In genomic region chr3:29285356-29286070, GRCh38 we compare ENCODE assay signal across 10 cellular contexts. TPM values are rescaled to one million over a fixed set of nuclear protein-coding genes. Genes with fewer than 3 reads are reported as not detected.
DNase-seq lines count a peak whose midpoint lies in the region; ATAC-seq, FAIRE-seq and TF ChIP-seq lines count a peak whose summit lies in the region.
"Had no signal": no experiment of that assay in that cellular context is flagged by ENCODE, and none has a peak within 500 bp of the region (broad histone marks: within the 10 kb centered on the region; RNA-seq: fewer than 3 reads in every experiment).

No MANE protein-coding gene starts in this region.

- FAIRE-seq in A549 (lab: Jason Lieb, UNC): no peak

- H3K27ac ChIP-seq in A549 (peak overlapping the region; percentile 52 to 81), coronary artery (peak overlapping the region; percentile 54 to 64), mucosa of rectum (ENCODE audit: low read depth in 2 of 2, low read length in 2 of 2) (peak overlapping the region in 1 of 2 donors; percentile 50)

- H3K36me3 ChIP-seq in mucosa of rectum (ENCODE audit: control insufficient read depth in 2 of 2, insufficient read depth in 2 of 2, low read length in 2 of 2): no peaks in the 10 kb centered on the region
- H3K36me3 ChIP-seq: pancreas had no signal

- TF ChIP-seq CTCF in A549 (IDR thresholded peaks at IDR 0.05) (no peak), HFF-Myc (IDR thresholded peaks at IDR 0.05; ENCODE audit: low read depth, low read length, missing control alignments) (no peak), coronary artery (IDR thresholded peaks at IDR 0.05) (no peak)

- TF ChIP-seq RAD21 in A549 (conservative IDR thresholded peaks at IDR 0.05 in 1 of 2, IDR thresholded peaks at IDR 0.05 in 1 of 2): no peak

- no peak overlapping the region for H3K9ac ChIP-seq in mucosa of rectum (ENCODE audit: low read depth in 1 of 2, low read length in 2 of 2)

- no peak for TF ChIP-seq POLR2A in A549 (IDR thresholded peaks at IDR 0.05; ENCODE audit: low read length)

- no peaks in the 10 kb centered on the region for H3K9me3 ChIP-seq in A549
- no peaks in the 10 kb centered on the region for H3K9me3 ChIP-seq in mucosa of rectum (ENCODE audit: control insufficient read depth in 2 of 2, low read length in 2 of 2)
- H3K9me3 ChIP-seq: pancreas had no signal

- CTCF ChIA-PET in A549 (lab: Yijun Ruan, JAX): no interaction called here

- H3K4me2 ChIP-seq in A549: peak overlapping the region; percentile 84

- DNase-seq in A549 (ENCODE audit: low read depth in 1 of 2, low spot score in 1 of 2): peak in 1 of 2 experiments; percentile 42
- no peak for DNase-seq in HFF-Myc (ENCODE audit: extremely low read depth, low read depth)
- DNase-seq in coronary artery (ENCODE audit: low spot score): no peak
- DNase-seq in stimulated activated CD4-positive, alpha-beta T cell treated with anti-CD3 and anti-CD28 coated beads, Interleukin-15, amount 100 ng/mL, for 24 hours: no peak
- DNase-seq: NCI-H1436, pancreas had no signal

- H3K4me3 ChIP-seq in A549 (peak overlapping the region; percentile 16; the same call in 2 of the 3 replicates), HFF-Myc (replicated peaks; ENCODE audit: low read depth, low read length) (peak overlapping the region; percentile 29), coronary artery (peak overlapping the region; percentile 85), mucosa of rectum (ENCODE audit: low read length in 2 of 2) (peak overlapping the region; percentile 29 to 46)

- 35% methylated on average over 5 of the region's 5 CpGs for WGBS in A549 (ENCODE audit: missing lambda C conversion rate)

- no peaks in the 10 kb centered on the region for H3K27me3 ChIP-seq in mucosa of rectum (ENCODE audit: control insufficient read depth in 2 of 2, insufficient read depth in 2 of 2, low read length in 2 of 2)

- no peak for TF ChIP-seq EP300 in A549 (IDR thresholded peaks at IDR 0.05)

- POLR2A ChIA-PET in A549 (lab: Yijun Ruan, JAX): no interaction called here

- ATAC-seq in A549: no peak
- ATAC-seq in GM18867 (IDR thresholded peaks at IDR 0.05; ENCODE audit: unreplicated experiment): no peak
- no peak for ATAC-seq in HG03571 (IDR thresholded peaks at IDR 0.05; ENCODE audit: unreplicated experiment)
- ATAC-seq in HG03457 (IDR thresholded peaks at IDR 0.05; ENCODE audit: unreplicated experiment): no peak

- H3K4me1 ChIP-seq in A549: peaks cover 54% of the 10 kb centered on the region
- no peaks in the 10 kb centered on the region for H3K4me1 ChIP-seq in mucosa of rectum (ENCODE audit: control insufficient read depth in 2 of 2, insufficient read depth in 2 of 2, low read length in 2 of 2)

TF ChIP-seq in A549, 52 proteins besides CTCF, POLR2A, EP300 and RAD21:
- no peak for TF ChIP-seq NFE2L2 (conservative IDR thresholded peaks at IDR 0.05; ENCODE audit: low read length)
- no peak for TF ChIP-seq HES2 (IDR thresholded peaks at IDR 0.05)
- TF ChIP-seq FOSB (CRISPR knock-in tag; IDR thresholded peaks at IDR 0.05): no peak
- TF ChIP-seq TP53 (CRISPR knock-in tag; IDR thresholded peaks at IDR 0.05): no peak
- no peak for TF ChIP-seq MYC (IDR thresholded peaks at IDR 0.05; ENCODE audit: borderline replicate concordance, low read length)
- TF ChIP-seq REST (IDR thresholded peaks at IDR 0.05): no peak
- no peak for TF ChIP-seq NPAS2 (CRISPR knock-in tag; IDR thresholded peaks at IDR 0.05; ENCODE audit: borderline replicate concordance)
- no peak for TF ChIP-seq JUN (IDR thresholded peaks at IDR 0.05)
- no peak for TF ChIP-seq CHD2 (IDR thresholded peaks at IDR 0.05; ENCODE audit: low read length, partially characterized antibody)
- TF ChIP-seq ZFP36 (IDR thresholded peaks at IDR 0.05; ENCODE audit: borderline replicate concordance, partially characterized antibody): no peak
- TF ChIP-seq TFCP2L1 (CRISPR knock-in tag; IDR thresholded peaks at IDR 0.05): no peak

RNA-seq across cellular contexts. Expression of gene RBMS3, which starts 4.6 kb away (rescaled TPM):
- 4.1 TPM in 2 replicates for polyA plus RNA-seq in A549 (2011; rRNA removed)
- 0.87 and 1.1 TPM in 2 replicates for polyA plus RNA-seq in A549 (2012; cell fraction: cytosol; rRNA removed)
- polyA plus RNA-seq in A549 (2012; cell fraction: nucleus; rRNA removed): 1.2 and 2.1 TPM in 2 replicates
- polyA plus RNA-seq in A549 (2017; fragmentation: RNase III; extraction: RNeasy Plus Mini Kit Qiagen cat#74134 plus additional on column Dnase treatment): 0.66 to 1.4 TPM (median 0.92 TPM) in 3 replicates
- polyA minus RNA-seq in A549 (2011; rRNA and poly(A)+ RNA removed): 27.5 and 32.3 TPM in 2 replicates

Comparison
In these comparisons a context has a peak if more than half of its experiments do, and no peak if none do; other contexts are left out.
1. H3K4me3 ChIP-seq: peak in every context shown above with its lines; median percentile 85 in coronary artery; 38 in mucosa of rectum; 29 in HFF-Myc; 16 in A549.